ENCODE assay signal across 8 cellular contexts in the genomic region with DNA sequence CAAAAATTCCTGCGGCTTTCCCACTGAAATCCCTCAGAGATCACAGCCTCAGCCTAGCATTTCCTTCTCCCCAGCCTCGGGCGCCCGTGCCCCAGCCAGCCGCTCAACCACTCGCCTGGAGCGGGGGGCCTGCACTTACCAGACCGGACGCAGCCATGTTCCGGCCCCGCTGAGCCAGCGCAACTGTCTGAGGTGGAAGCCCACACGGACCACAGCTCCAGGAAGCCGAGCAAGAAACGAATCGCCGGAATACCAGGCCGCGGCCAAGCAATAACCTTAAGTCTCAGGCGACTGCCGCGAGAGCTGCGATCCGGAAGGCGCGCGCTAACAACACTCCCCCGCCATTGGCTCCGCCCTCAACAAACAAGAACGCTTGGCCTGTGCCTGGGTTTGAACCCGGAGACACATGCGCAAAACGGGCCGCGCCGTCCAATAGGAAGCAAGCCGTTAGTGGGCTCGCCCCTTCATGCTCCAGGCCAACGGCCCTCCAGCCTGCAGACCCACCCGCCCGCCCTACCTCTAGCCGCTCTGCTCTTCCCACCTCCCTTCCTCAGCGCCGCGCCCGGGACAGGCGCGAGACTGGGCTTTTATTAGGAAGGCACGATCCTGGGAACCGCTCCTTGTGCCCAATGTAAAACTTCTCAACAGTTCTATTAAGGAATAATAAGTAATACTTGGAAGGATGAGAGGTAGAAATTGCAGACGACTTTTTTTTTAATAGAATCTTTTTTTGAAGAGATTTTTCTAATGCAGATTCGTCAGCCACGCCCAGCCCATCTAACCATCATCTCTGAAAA. TPM values are rescaled to one million over a fixed set of nuclear protein-coding genes. Genes with fewer than 3 reads are reported as not detected.
A peak's percentile ranks its signal among the peaks of the same experiment; 100 is the strongest.
DNase-seq lines count a peak whose midpoint lies in the region; ATAC-seq and TF ChIP-seq lines count a peak whose summit lies in the region.

TSS of gene CENPC (minus strand) at position 305 of the 797 bp plus-strand sequence. CDS start at position 157, 148 bp downstream.

- no peaks in the 10 kb centered on the region for H3K27me3 Mint-ChIP-seq in CD8-positive, alpha-beta T cell (ENCODE audit: low read depth)

- TF ChIP-seq CTCF in CD8-positive, alpha-beta T cell (IDR thresholded peaks at IDR 0.05), result no peak

- H3K27ac ChIP-seq in CD8-positive, alpha-beta T cell (ENCODE audit: low read depth, low read length), result peak within 1 kb of the TSS; percentile 96

- peak within 1 kb of the TSS; percentile 100 for H3K27ac Mint-ChIP-seq in CD8-positive, alpha-beta T cell

- POLR2A ChIA-PET in CD8-positive, alpha-beta T cell (lab: Charles Lee), result interaction anchor here (1.0 to 2.0 kb wide), 6 partner anchors 10 to 155 kb away, joined by 3 to 7 read pairs (median 4); partner anchors contain the start of genes STAP1 and UBA6

- intact Hi-C loops in CD8-positive, alpha-beta T cell (cut with DNase I, micrococcal nuclease), result loop anchor here (1.0 to 10.0 kb wide), 6 partner anchors 15 to 799 kb away; partner anchors contain the start of gene UBA6 (in 1 of the 2)

- DNase-seq in CD8-positive, alpha-beta T cell, result peak; percentile 81 to 93 (median 90)
- DNase-seq in HS-27A (ENCODE audit: low read depth) (peak; percentile 91), NK-92 (lab: John Stamatoyannopoulos, UW; ENCODE audit: unreplicated experiment) (peak; percentile 47), lung microvascular endothelial cell (ENCODE audit: low read depth in 2 of 2) (peak; percentile 98 to 99)
- DNase-seq in activated CD8-positive, alpha-beta memory T cell treated with anti-CD3 and anti-CD28 coated beads for 1 hour (ENCODE audit: extremely low read depth in 1 of 2, low read depth in 1 of 2), result peak; percentile 77 to 81
- peak; percentile 85 for DNase-seq in effector CD4-positive, alpha-beta T cell
- DNase-seq in stimulated activated CD4-positive, alpha-beta T cell treated with anti-CD3 and anti-CD28 coated beads, TNF-alpha, amount 100 ng/mL, for 48 hours (ENCODE audit: low read depth in 3 of 3), result peak; percentile 89 to 92 (median 91)

- peaks cover 47% of the 10 kb centered on the region for H3K4me1 Mint-ChIP-seq in CD8-positive, alpha-beta T cell (ENCODE audit: low read depth)

- peak; percentile 85 for ATAC-seq in CD8-positive, alpha-beta T cell
- peak; percentile 96 for ATAC-seq in GM19467 (IDR thresholded peaks at IDR 0.05; ENCODE audit: unreplicated experiment)

- no peaks in the 10 kb centered on the region for H3K27me3 ChIP-seq in CD8-positive, alpha-beta T cell (ENCODE audit: insufficient read depth, low read length)

- H3K4me1 ChIP-seq in CD8-positive, alpha-beta T cell (ENCODE audit: insufficient read depth, low read length), result peaks cover 3% of the 10 kb centered on the region

- CTCF ChIA-PET in CD8-positive, alpha-beta T cell (lab: Charles Lee), result interaction anchor here (0.7 kb wide), 1 partner anchor 365 kb away, joined by 3 read pairs; no protein-coding TSS in a partner anchor

- no peaks in the 10 kb centered on the region for H3K9me3 ChIP-seq in CD8-positive, alpha-beta T cell (ENCODE audit: low read length)

- no peaks in the 10 kb centered on the region for H3K9me3 Mint-ChIP-seq in CD8-positive, alpha-beta T cell

- H3K36me3 Mint-ChIP-seq in CD8-positive, alpha-beta T cell, result peaks cover 36% of the 10 kb centered on the region

- peak within 1 kb of the TSS; percentile 87 for H3K4me3 ChIP-seq in CD8-positive, alpha-beta T cell (ENCODE audit: low read depth, low read length)

- peak within 1 kb of the TSS; percentile 97 for H3K4me3 Mint-ChIP-seq in CD8-positive, alpha-beta T cell

- no peaks in the 10 kb centered on the region for H3K36me3 ChIP-seq in CD8-positive, alpha-beta T cell (ENCODE audit: insufficient read depth, low read length)

RNA-seq across cellular contexts. Expression of gene CENPC, which starts in this region (rescaled TPM):
- 100 to 1,000 TPM; 134 to 143 TPM for total RNA-seq in CD8-positive, alpha-beta T cell
- 9.6 and 11.3 TPM in 2 replicates for total RNA-seq in lung microvascular endothelial cell

Comparison
In these comparisons a context has a peak if more than half of its experiments do, and no peak if none do; other contexts are left out.
1. Peak in every context shown above with its lines: DNase-seq, ATAC-seq, H3K4me3 ChIP-seq and H3K27ac ChIP-seq.
2. RNA of gene CENPC (total RNA-seq): 134 to 143 TPM in CD8-positive, alpha-beta T cell; 9.6 to 11.3 TPM in lung microvascular endothelial cell; every median in the first group is over 10 times any median in the second.
3. DNase-seq: peak in every context shown above with its lines; median percentile 98 in lung microvascular endothelial cell; 91 in HS-27A; 91 in stimulated activated CD4-positive, alpha-beta T cell treated with anti-CD3 and anti-CD28 coated beads, TNF-alpha, amount 100 ng/mL, for 48 hours; 90 in CD8-positive, alpha-beta T cell; 85 in effector CD4-positive, alpha-beta T cell; 79 in activated CD8-positive, alpha-beta memory T cell treated with anti-CD3 and anti-CD28 coated beads for 1 hour; 47 in NK-92.